ENCODE assay signal across 12 cellular contexts in genomic region chr1:10540277-10541005, GRCh38.
DNase-seq lines count a peak whose midpoint lies in the region; TF ChIP-seq lines count a peak whose summit lies in the region.
"Had no signal": no experiment of that assay in that cellular context is flagged by ENCODE, and none has a peak within 500 bp of the region (broad histone marks: within the 10 kb centered on the region; RNA-seq: fewer than 3 reads in every experiment).

No MANE protein-coding gene starts in this region.

- peak; percentile 58 for DNase-seq in H7
- DNase-seq in astrocyte of the spinal cord (ENCODE audit: low read depth, low spot score) = peak; percentile 44
- DNase-seq in left ventricle myocardium inferior = peak; percentile 27
- DNase-seq in GM20000 (ENCODE audit: low spot score) = no peak
- no peak for DNase-seq in NCI-H2081 treated with DMSO at 0.1 percent for 48 hours (lab: John Stamatoyannopoulos, UW)
- DNase-seq in hepatic stellate cell (ENCODE audit: low spot score) = no peak
- no peak for DNase-seq in Kasumi-1 (lab: John Stamatoyannopoulos, UW)
- DNase-seq: activated naive CD4-positive, alpha-beta T cell treated with Interleukin-2 at 50 U/mL for 16 hours; erythroblast; stimulated activated naive CD8-positive, alpha-beta T cell treated with anti-CD3 and anti-CD28 coated beads, Interleukin-15, amount 100 ng/mL, for 72 hours had no signal

- H3K36me3 ChIP-seq in H7 (replicated peaks; ENCODE audit: control insufficient read depth, insufficient read depth, low read length) (no peaks in the 10 kb centered on the region), left ventricle myocardium inferior (peaks cover 4% of the 10 kb centered on the region), rectal smooth muscle tissue (ENCODE audit: control insufficient read depth, insufficient read depth, low read length) (no peaks in the 10 kb centered on the region)

- no peaks in the 10 kb centered on the region for H3K9me3 ChIP-seq in left ventricle myocardium inferior (replicated peaks)

- H3K27me3 ChIP-seq in H7 (ENCODE audit: control insufficient read depth, insufficient read depth, low read length) (no peaks in the 10 kb centered on the region), left ventricle myocardium inferior (ENCODE audit: low read depth) (no peaks in the 10 kb centered on the region), rectal smooth muscle tissue (ENCODE audit: control insufficient read depth, insufficient read depth, low read length) (no peaks in the 10 kb centered on the region)

- peak overlapping the region; percentile 58 for H3K27ac ChIP-seq in left ventricle myocardium inferior (replicated peaks)
- peak overlapping the region; percentile 27 for H3K27ac ChIP-seq in rectal smooth muscle tissue (ENCODE audit: low read depth, low read length)
- H3K27ac ChIP-seq: C4-2B had no signal

- TF ChIP-seq CTCF in astrocyte of the spinal cord (IDR thresholded peaks at IDR 0.05; ENCODE audit: low read depth, low read length) (no peak), left ventricle myocardium inferior (IDR thresholded peaks at IDR 0.05; ENCODE audit: borderline replicate concordance) (no peak), GM20000 (IDR thresholded peaks at IDR 0.05; ENCODE audit: extremely low read depth, missing control alignments) (no peak)

- in situ Hi-C loops in astrocyte of the spinal cord (cut with HindIII; ENCODE audit: low sequenced_read_pairs) = no loop called here

- intact Hi-C loops in left ventricle myocardium inferior (cut with micrococcal nuclease) = no loop called here

- no peak overlapping the region for H3K4me3 ChIP-seq in H7 (ENCODE audit: insufficient read depth, low read depth, low read length)
- H3K4me3 ChIP-seq in astrocyte of the spinal cord (ENCODE audit: low read depth, low read length) = no peak overlapping the region
- peak overlapping the region; percentile 30 for H3K4me3 ChIP-seq in left ventricle myocardium inferior
- H3K4me3 ChIP-seq in rectal smooth muscle tissue (ENCODE audit: low read length) = no peak overlapping the region

- H3K4me1 ChIP-seq in left ventricle myocardium inferior (peaks cover 40% of the 10 kb centered on the region), rectal smooth muscle tissue (ENCODE audit: control insufficient read depth, insufficient read depth, low read length) (peaks cover 18% of the 10 kb centered on the region)

- no peak overlapping the region for H3K9ac ChIP-seq in rectal smooth muscle tissue (ENCODE audit: low read length)

Comparison
In these comparisons a context has a peak if more than half of its experiments do, and no peak if none do; other contexts are left out.
1. DNase-seq: peak in H7 (single experiment), astrocyte of the spinal cord (single experiment) and left ventricle myocardium inferior (single experiment); none in GM20000 (single experiment), NCI-H2081 treated with DMSO at 0.1 percent for 48 hours (single experiment), hepatic stellate cell (single experiment) and Kasumi-1 (0 of 2).